In genomic region chr6:7190791-7191190, GRCh38 we compare ENCODE assay signal across 14 cellular contexts.
DNase-seq lines count a peak whose midpoint lies in the region; ATAC-seq, FAIRE-seq and TF ChIP-seq lines count a peak whose summit lies in the region.
"Had no signal": no experiment of that assay in that cellular context is flagged by ENCODE, and none has a peak within 500 bp of the region (broad histone marks: within the 10 kb centered on the region; RNA-seq: fewer than 3 reads in every experiment).

No MANE protein-coding gene starts in this region.

- intact Hi-C loops in natural killer cell (cut with micrococcal nuclease) (no loop called here), psoas muscle (cut with DNase I) (no loop called here)
- intact Hi-C loops in dendritic cell treated with granulocyte-macrophage colony-stimulating factor and Interleukin-4, amounts not matched to agents 40 ng/mL and 50 ng/mL, for 4 days (cut with micrococcal nuclease) = no loop called here

- WGBS in psoas muscle, 3 donors = 75 to 92% (median 87%) methylated on average over 2 of the region's 2 CpGs

- no peak for ATAC-seq in natural killer cell
- ATAC-seq in natural killer cell treated with Interleukin-12 subunit alpha and Interleukin-12 subunit beta and Interleukin-15 and Interleukin-18, amount 100 ng/mL, for 72 hours = no peak
- peak; percentile 50 to 71 (median 65) for ATAC-seq in psoas muscle

- H3K27me3 ChIP-seq in psoas muscle (ENCODE audit: insufficient read depth in 3 of 3, low read length in 2 of 3) = no peaks in the 10 kb centered on the region

- H3K27ac Mint-ChIP-seq in natural killer cell = peak overlapping the region; percentile 47 to 58
- peak overlapping the region in 1 of 2 donors; percentile 65 for H3K27ac Mint-ChIP-seq in natural killer cell treated with Interleukin-12 subunit alpha and Interleukin-12 subunit beta and Interleukin-15 and Interleukin-18, amount 100 ng/mL, for 72 hours
- peak overlapping the region; percentile 73 for H3K27ac Mint-ChIP-seq in dendritic cell treated with granulocyte-macrophage colony-stimulating factor and Interleukin-4, amounts not matched to agents 40 ng/mL and 50 ng/mL, for 4 days
- H3K27ac Mint-ChIP-seq in osteocyte (ENCODE audit: unreplicated experiment) = no peak overlapping the region
- H3K27ac Mint-ChIP-seq: H9 had no signal

- no peak for DNase-seq in natural killer cell
- DNase-seq in natural killer cell treated with Interleukin-12 subunit alpha and Interleukin-12 subunit beta and Interleukin-15 and Interleukin-18, amount 100 ng/mL, for 72 hours (ENCODE audit: low spot score) = no peak
- no peak for DNase-seq in psoas muscle
- DNase-seq in 8988T = no peak
- DNase-seq in D721Med (ENCODE audit: insufficient read length, low spot score) = no peak
- DNase-seq in osteocyte (ENCODE audit: extremely low spot score, unreplicated experiment) = no peak
- DNase-seq: Caco-2; CD8-positive, alpha-beta memory T cell; DMS53; GF-D8; GOT3; H9 had no signal

- H3K4me1 ChIP-seq in psoas muscle = peaks cover 4% of the 10 kb centered on the region
- H3K4me1 ChIP-seq: Caco-2 had no signal

- TF ChIP-seq CTCF in natural killer cell (IDR thresholded peaks at IDR 0.05) (no peak), psoas muscle (IDR thresholded peaks at IDR 0.05) (no peak), D721Med (IDR thresholded peaks at IDR 0.05; ENCODE audit: insufficient read depth, missing control alignments) (no peak), osteocyte (IDR thresholded peaks at IDR 0.05) (no peak)

- H3K4me3 Mint-ChIP-seq in natural killer cell = no peak overlapping the region
- no peak overlapping the region for H3K4me3 Mint-ChIP-seq in natural killer cell treated with Interleukin-12 subunit alpha and Interleukin-12 subunit beta and Interleukin-15 and Interleukin-18, amount 100 ng/mL, for 72 hours
- no peak overlapping the region for H3K4me3 Mint-ChIP-seq in dendritic cell treated with granulocyte-macrophage colony-stimulating factor and Interleukin-4, amounts not matched to agents 40 ng/mL and 50 ng/mL, for 4 days
- no peak overlapping the region for H3K4me3 Mint-ChIP-seq in osteocyte (ENCODE audit: unreplicated experiment)
- H3K4me3 Mint-ChIP-seq: CD8-positive, alpha-beta memory T cell; H9 had no signal

- no peaks in the 10 kb centered on the region for H3K9me3 ChIP-seq in psoas muscle
- H3K9me3 ChIP-seq: Caco-2 had no signal

- H3K27ac ChIP-seq in psoas muscle = peak overlapping the region; percentile 27

- FAIRE-seq in D721Med (lab: Jason Lieb, UNC) = no peak
- FAIRE-seq: GM19239 had no signal

- H3K4me1 Mint-ChIP-seq in natural killer cell = peaks cover 6 to 11% of the 10 kb centered on the region in 2 donors
- peaks cover 3 to 5% of the 10 kb centered on the region in 2 donors for H3K4me1 Mint-ChIP-seq in natural killer cell treated with Interleukin-12 subunit alpha and Interleukin-12 subunit beta and Interleukin-15 and Interleukin-18, amount 100 ng/mL, for 72 hours (ENCODE audit: low read depth in 2 of 2)
- H3K4me1 Mint-ChIP-seq in dendritic cell treated with granulocyte-macrophage colony-stimulating factor and Interleukin-4, amounts not matched to agents 40 ng/mL and 50 ng/mL, for 4 days (ENCODE audit: low read depth) = peaks cover 70% of the 10 kb centered on the region
- H3K4me1 Mint-ChIP-seq in osteocyte (ENCODE audit: unreplicated experiment) = peaks cover 2% of the 10 kb centered on the region

- H3K9me3 Mint-ChIP-seq in natural killer cell (no peaks in the 10 kb centered on the region), osteocyte (ENCODE audit: unreplicated experiment) (no peaks in the 10 kb centered on the region)
- H3K9me3 Mint-ChIP-seq in natural killer cell treated with Interleukin-12 subunit alpha and Interleukin-12 subunit beta and Interleukin-15 and Interleukin-18, amount 100 ng/mL, for 72 hours = no peaks in the 10 kb centered on the region
- H3K9me3 Mint-ChIP-seq in dendritic cell treated with granulocyte-macrophage colony-stimulating factor and Interleukin-4, amounts not matched to agents 40 ng/mL and 50 ng/mL, for 4 days = no peaks in the 10 kb centered on the region
- H3K9me3 Mint-ChIP-seq: H9 had no signal

- H3K36me3 Mint-ChIP-seq in natural killer cell = peaks cover 13% of the 10 kb centered on the region
- peaks cover 6% of the 10 kb centered on the region for H3K36me3 Mint-ChIP-seq in natural killer cell treated with Interleukin-12 subunit alpha and Interleukin-12 subunit beta and Interleukin-15 and Interleukin-18, amount 100 ng/mL, for 72 hours
- H3K36me3 Mint-ChIP-seq in dendritic cell treated with granulocyte-macrophage colony-stimulating factor and Interleukin-4, amounts not matched to agents 40 ng/mL and 50 ng/mL, for 4 days (ENCODE audit: low read depth) = peaks cover 97% of the 10 kb centered on the region
- peaks cover 44% of the 10 kb centered on the region for H3K36me3 Mint-ChIP-seq in osteocyte (ENCODE audit: unreplicated experiment)

- H3K27me3 Mint-ChIP-seq in natural killer cell (ENCODE audit: low read depth in 2 of 2) (no peaks in the 10 kb centered on the region), osteocyte (ENCODE audit: unreplicated experiment) (no peaks in the 10 kb centered on the region)
- H3K27me3 Mint-ChIP-seq in natural killer cell treated with Interleukin-12 subunit alpha and Interleukin-12 subunit beta and Interleukin-15 and Interleukin-18, amount 100 ng/mL, for 72 hours = no peaks in the 10 kb centered on the region
- H3K27me3 Mint-ChIP-seq in dendritic cell treated with granulocyte-macrophage colony-stimulating factor and Interleukin-4, amounts not matched to agents 40 ng/mL and 50 ng/mL, for 4 days = no peaks in the 10 kb centered on the region
- H3K27me3 Mint-ChIP-seq: CD8-positive, alpha-beta memory T cell had no signal

- no peak overlapping the region for H3K4me3 ChIP-seq in psoas muscle

- H3K36me3 ChIP-seq in psoas muscle (ENCODE audit: insufficient read depth in 1 of 2, low read depth in 1 of 2) = peaks cover 5 to 79% of the 10 kb centered on the region in 2 donors

Comparison
In these comparisons a context has a peak if more than half of its experiments do, and no peak if none do; other contexts are left out.
1. ATAC-seq: peak in psoas muscle (4 of 4); none in natural killer cell (0 of 3) and natural killer cell treated with Interleukin-12 subunit alpha and Interleukin-12 subunit beta and Interleukin-15 and Interleukin-18, amount 100 ng/mL, for 72 hours (0 of 2).